ENCODE assay signal across 19 cellular contexts in the genomic region with DNA sequence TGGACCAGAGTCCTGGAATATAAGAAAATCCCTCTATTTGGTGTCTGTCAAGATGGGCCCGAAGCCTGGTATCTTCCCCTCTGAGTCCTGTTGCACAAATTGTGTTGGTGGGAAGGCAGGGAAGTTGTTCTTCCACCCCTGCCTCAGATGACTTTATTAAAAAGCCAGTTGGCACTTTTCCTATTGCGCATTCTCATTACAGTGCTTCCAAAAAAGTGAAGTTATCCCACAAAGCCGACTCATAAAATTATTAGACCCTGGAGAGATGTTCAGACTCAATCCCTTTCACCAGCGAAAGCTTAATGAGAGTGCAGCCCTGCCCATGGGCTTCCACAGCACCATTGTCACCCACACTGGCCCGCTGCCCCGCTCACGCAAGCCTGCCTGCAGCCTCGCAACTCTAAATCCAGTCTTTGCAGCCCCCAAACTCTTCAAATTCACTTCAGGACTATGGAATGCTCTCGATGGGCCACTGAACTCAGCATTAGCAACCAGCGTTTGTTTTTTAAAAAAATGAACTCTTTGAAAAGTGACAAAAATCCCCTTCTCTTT. TPM values are rescaled to one million over a fixed set of nuclear protein-coding genes. Genes with fewer than 3 reads are reported as not detected.
"Had no signal": no experiment of that assay in that cellular context is flagged by ENCODE, and none has a peak within 500 bp of the region (broad histone marks: within the 10 kb centered on the region; RNA-seq: fewer than 3 reads in every experiment).

No MANE protein-coding gene starts in this region.

- H3K9me3 ChIP-seq: vagina had no signal

- H3K36me3 Mint-ChIP-seq: activated naive CD8-positive, alpha-beta T cell treated with anti-CD3 and anti-CD28 coated beads for 36 hours; natural killer cell; stimulated activated effector memory CD8-positive, alpha-beta T cell treated with anti-CD3 and anti-CD28 coated beads, Interleukin-12 subunit alpha, Interleukin-12 subunit beta, amount 100 ng/mL, for 72 hours had no signal

- DNase-seq: activated B cell treated with CpG ODN at 0.5 μM for 24 hours; activated CD4-positive, alpha-beta T cell treated with anti-CD3 and anti-CD28 coated beads for 48 hours; activated CD8-positive, alpha-beta memory T cell treated with anti-CD3 and anti-CD28 coated beads, Interleukin-2, amount 50 U/mL, for 4 hours; activated CD8-positive, alpha-beta T cell treated with anti-CD3 and anti-CD28 coated beads, Interleukin-2, amount 10 ng/mL, durations not matched to agents 7 days and 5 days; activated naive CD8-positive, alpha-beta T cell treated with anti-CD3 and anti-CD28 coated beads for 36 hours; activated T-cell treated with anti-CD3 and anti-CD28 coated beads, Interleukin-2, amount 50 U/mL, for 72 hours; brain microvascular endothelial cell; cortex of kidney; effector CD8-positive, alpha-beta T cell; mammary epithelial cell; natural killer cell; occipital lobe; psoas muscle; T-helper 2 cell; transverse colon had no signal

- H3K27me3 ChIP-seq: brain microvascular endothelial cell, transverse colon, vagina had no signal

- H3K27ac ChIP-seq: brain microvascular endothelial cell, gastroesophageal sphincter, psoas muscle, transverse colon, vagina had no signal

- H3K4me3 Mint-ChIP-seq: activated B cell treated with CpG ODN at 0.5 μM for 24 hours; activated CD8-positive, alpha-beta T cell treated with anti-CD3 and anti-CD28 coated beads, Interleukin-2, amount 10 ng/mL, durations not matched to agents 7 days and 5 days; activated naive CD8-positive, alpha-beta T cell treated with anti-CD3 and anti-CD28 coated beads for 36 hours; activated T-cell treated with anti-CD3 and anti-CD28 coated beads, Interleukin-2, amount 50 U/mL, for 72 hours; natural killer cell; stimulated activated effector memory CD8-positive, alpha-beta T cell treated with anti-CD3 and anti-CD28 coated beads, Interleukin-12 subunit alpha, Interleukin-12 subunit beta, amount 100 ng/mL, for 72 hours had no signal

- H3K4me3 ChIP-seq: gastroesophageal sphincter, psoas muscle, transverse colon, vagina had no signal

- H3K36me3 ChIP-seq: brain microvascular endothelial cell, gastroesophageal sphincter, transverse colon, vagina had no signal

- H3K4me1 ChIP-seq: gastroesophageal sphincter, vagina had no signal

- H3K27ac Mint-ChIP-seq: activated B cell treated with CpG ODN at 0.5 μM for 24 hours; activated CD8-positive, alpha-beta T cell treated with anti-CD3 and anti-CD28 coated beads, Interleukin-2, amount 10 ng/mL, durations not matched to agents 7 days and 5 days; activated naive CD8-positive, alpha-beta T cell treated with anti-CD3 and anti-CD28 coated beads for 36 hours; activated T-cell treated with anti-CD3 and anti-CD28 coated beads, Interleukin-2, amount 50 U/mL, for 72 hours; natural killer cell; stimulated activated effector memory CD8-positive, alpha-beta T cell treated with anti-CD3 and anti-CD28 coated beads, Interleukin-12 subunit alpha, Interleukin-12 subunit beta, amount 100 ng/mL, for 72 hours had no signal

- H3K9me3 Mint-ChIP-seq: activated naive CD8-positive, alpha-beta T cell treated with anti-CD3 and anti-CD28 coated beads for 36 hours; activated T-cell treated with anti-CD3 and anti-CD28 coated beads, Interleukin-2, amount 50 U/mL, for 72 hours; natural killer cell; stimulated activated effector memory CD8-positive, alpha-beta T cell treated with anti-CD3 and anti-CD28 coated beads, Interleukin-12 subunit alpha, Interleukin-12 subunit beta, amount 100 ng/mL, for 72 hours had no signal

- H3K4me1 Mint-ChIP-seq: activated B cell treated with CpG ODN at 0.5 μM for 24 hours; natural killer cell; stimulated activated effector memory CD8-positive, alpha-beta T cell treated with anti-CD3 and anti-CD28 coated beads, Interleukin-12 subunit alpha, Interleukin-12 subunit beta, amount 100 ng/mL, for 72 hours had no signal

RNA-seq across cellular contexts. Expression of a gene that starts 17.2 kb away (rescaled TPM):
- total RNA-seq: activated B cell treated with CpG ODN at 0.5 μM for 24 hours; activated CD8-positive, alpha-beta T cell treated with anti-CD3 and anti-CD28 coated beads, Interleukin-2, amount 10 ng/mL, durations not matched to agents 7 days and 5 days; activated naive CD8-positive, alpha-beta T cell treated with anti-CD3 and anti-CD28 coated beads for 36 hours; activated T-cell treated with anti-CD3 and anti-CD28 coated beads, Interleukin-2, amount 50 U/mL, for 72 hours; fibroblast of lung; gastroesophageal sphincter; mammary epithelial cell; occipital lobe; psoas muscle; vagina had no signal
- polyA plus RNA-seq: fibroblast of lung, mammary epithelial cell had no signal

RNA-seq across cellular contexts. Expression of a gene that starts 22.2 kb away (rescaled TPM):
- total RNA-seq: activated B cell treated with CpG ODN at 0.5 μM for 24 hours; activated CD8-positive, alpha-beta T cell treated with anti-CD3 and anti-CD28 coated beads, Interleukin-2, amount 10 ng/mL, durations not matched to agents 7 days and 5 days; activated naive CD8-positive, alpha-beta T cell treated with anti-CD3 and anti-CD28 coated beads for 36 hours; activated T-cell treated with anti-CD3 and anti-CD28 coated beads, Interleukin-2, amount 50 U/mL, for 72 hours; fibroblast of lung; gastroesophageal sphincter; mammary epithelial cell; occipital lobe; psoas muscle; vagina had no signal
- polyA plus RNA-seq: fibroblast of lung, mammary epithelial cell had no signal
